1 cellular context compared by ENCODE assay signal in the genomic region with DNA sequence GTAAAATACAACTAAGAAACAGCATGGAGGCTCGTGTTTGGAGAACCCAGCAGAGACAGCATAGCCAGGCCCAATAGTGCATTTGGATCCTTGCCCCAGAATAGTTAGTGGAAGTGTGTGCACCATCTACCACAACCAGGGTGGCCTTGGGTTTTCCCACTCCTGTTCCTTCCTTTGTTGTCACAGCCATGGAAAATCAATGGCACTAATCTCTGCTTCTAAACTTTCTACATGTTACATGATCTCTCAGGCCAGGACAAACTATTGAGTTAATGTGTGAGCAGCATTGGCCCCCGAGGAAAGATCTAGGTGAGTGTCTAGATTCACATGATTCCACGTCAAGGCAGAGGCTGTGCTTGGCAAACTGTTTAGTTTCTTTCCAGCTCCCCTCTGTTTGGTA.
TF ChIP-seq lines count a peak whose summit lies in the region.

No MANE protein-coding gene starts in this region.

TF ChIP-seq in HepG2, 621 proteins besides CTCF, POLR2A, EP300 and RAD21 (continued from another document and continues in another):
- TF ChIP-seq, protein P1, sequence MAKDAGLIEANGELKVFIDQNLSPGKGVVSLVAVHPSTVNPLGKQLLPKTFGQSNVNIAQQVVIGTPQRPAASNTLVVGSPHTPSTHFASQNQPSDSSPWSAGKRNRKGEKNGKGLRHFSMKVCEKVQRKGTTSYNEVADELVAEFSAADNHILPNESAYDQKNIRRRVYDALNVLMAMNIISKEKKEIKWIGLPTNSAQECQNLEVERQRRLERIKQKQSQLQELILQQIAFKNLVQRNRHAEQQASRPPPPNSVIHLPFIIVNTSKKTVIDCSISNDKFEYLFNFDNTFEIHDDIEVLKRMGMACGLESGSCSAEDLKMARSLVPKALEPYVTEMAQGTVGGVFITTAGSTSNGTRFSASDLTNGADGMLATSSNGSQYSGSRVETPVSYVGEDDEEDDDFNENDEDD (CRISPR knock-in tag; IDR thresholded peaks at IDR 0.05; ENCODE audit: borderline replicate concordance): no peak
- TF ChIP-seq ZBTB38 (CRISPR knock-in tag; IDR thresholded peaks at IDR 0.05): no peak
- TF ChIP-seq ZNF546 (CRISPR knock-in tag; conservative IDR thresholded peaks at IDR 0.05): no peak
- no peak for TF ChIP-seq NR2F2 (IDR thresholded peaks at IDR 0.05; ENCODE audit: borderline replicate concordance, low read depth)
- TF ChIP-seq CBX1 (IDR thresholded peaks at IDR 0.05; ENCODE audit: low read depth): no peak
- TF ChIP-seq KMT2A (CRISPR knock-in tag; IDR thresholded peaks at IDR 0.05): no peak
- no peak for TF ChIP-seq ZNF224 (CRISPR knock-in tag; IDR thresholded peaks at IDR 0.05)
- no peak; the same call in 1 of the 2 replicates for TF ChIP-seq GATAD1 (CRISPR knock-in tag; IDR thresholded peaks at IDR 0.05)
- TF ChIP-seq KDM5A (IDR thresholded peaks at IDR 0.05; ENCODE audit: borderline replicate concordance, low read length): no peak
- TF ChIP-seq EED (CRISPR knock-in tag; IDR thresholded peaks at IDR 0.05): no peak
- TF ChIP-seq ZNF75D (CRISPR knock-in tag; IDR thresholded peaks at IDR 0.05; ENCODE audit: borderline replicate concordance): no peak
- TF ChIP-seq, protein P2, sequence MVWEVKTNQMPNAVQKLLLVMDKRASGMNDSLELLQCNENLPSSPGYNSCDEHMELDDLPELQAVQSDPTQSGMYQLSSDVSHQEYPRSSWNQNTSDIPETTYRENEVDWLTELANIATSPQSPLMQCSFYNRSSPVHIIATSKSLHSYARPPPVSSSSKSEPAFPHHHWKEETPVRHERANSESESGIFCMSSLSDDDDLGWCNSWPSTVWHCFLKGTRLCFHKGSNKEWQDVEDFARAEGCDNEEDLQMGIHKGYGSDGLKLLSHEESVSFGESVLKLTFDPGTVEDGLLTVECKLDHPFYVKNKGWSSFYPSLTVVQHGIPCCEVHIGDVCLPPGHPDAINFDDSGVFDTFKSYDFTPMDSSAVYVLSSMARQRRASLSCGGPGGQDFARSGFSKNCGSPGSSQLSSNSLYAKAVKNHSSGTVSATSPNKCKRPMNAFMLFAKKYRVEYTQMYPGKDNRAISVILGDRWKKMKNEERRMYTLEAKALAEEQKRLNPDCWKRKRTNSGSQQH (CRISPR knock-in tag; IDR thresholded peaks at IDR 0.05; ENCODE audit: low read depth): no peak
- peak; percentile 47; the same call in 1 of the 2 replicates for TF ChIP-seq HNF4A (CRISPR knock-in tag; IDR thresholded peaks at IDR 0.05)
- TF ChIP-seq ZNF451 (CRISPR knock-in tag; IDR thresholded peaks at IDR 0.05): no peak
- TF ChIP-seq YEATS2 (CRISPR knock-in tag; IDR thresholded peaks at IDR 0.05; ENCODE audit: borderline replicate concordance): no peak
- TF ChIP-seq ZNF570 (CRISPR knock-in tag; IDR thresholded peaks at IDR 0.05; ENCODE audit: borderline replicate concordance): no peak
- no peak for TF ChIP-seq BRD4 (CRISPR knock-in tag; IDR thresholded peaks at IDR 0.05)
- no peak for TF ChIP-seq ZSCAN31 (CRISPR knock-in tag; IDR thresholded peaks at IDR 0.05; ENCODE audit: low read depth)
- no peak for TF ChIP-seq ZMYM2 (CRISPR knock-in tag; IDR thresholded peaks at IDR 0.05)
- TF ChIP-seq ASH2L (IDR thresholded peaks at IDR 0.05; ENCODE audit: insufficient read length, low read depth, low read length): no peak
- peak; percentile 15; the same call in 1 of the 2 replicates for TF ChIP-seq GABPB1 (CRISPR knock-in tag; IDR thresholded peaks at IDR 0.05)
- TF ChIP-seq, protein P3, sequence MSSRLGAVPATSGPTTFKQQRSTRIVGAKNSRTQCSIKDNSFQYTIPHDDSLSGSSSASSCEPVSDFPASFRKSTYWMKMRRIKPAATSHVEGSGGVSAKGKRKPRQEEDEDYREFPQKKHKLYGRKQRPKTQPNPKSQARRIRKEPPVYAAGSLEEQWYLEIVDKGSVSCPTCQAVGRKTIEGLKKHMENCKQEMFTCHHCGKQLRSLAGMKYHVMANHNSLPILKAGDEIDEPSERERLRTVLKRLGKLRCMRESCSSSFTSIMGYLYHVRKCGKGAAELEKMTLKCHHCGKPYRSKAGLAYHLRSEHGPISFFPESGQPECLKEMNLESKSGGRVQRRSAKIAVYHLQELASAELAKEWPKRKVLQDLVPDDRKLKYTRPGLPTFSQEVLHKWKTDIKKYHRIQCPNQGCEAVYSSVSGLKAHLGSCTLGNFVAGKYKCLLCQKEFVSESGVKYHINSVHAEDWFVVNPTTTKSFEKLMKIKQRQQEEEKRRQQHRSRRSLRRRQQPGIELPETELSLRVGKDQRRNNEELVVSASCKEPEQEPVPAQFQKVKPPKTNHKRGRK (CRISPR knock-in tag; IDR thresholded peaks at IDR 0.05): no peak
- no peak for TF ChIP-seq SIN3B (IDR thresholded peaks at IDR 0.05; ENCODE audit: low read length)
- peak; percentile 43; the same call in 1 of the 2 replicates for TF ChIP-seq SIX1 (CRISPR knock-in tag; IDR thresholded peaks at IDR 0.05; ENCODE audit: borderline replicate concordance)
- peak; percentile 49; the same call in 1 of the 2 replicates for TF ChIP-seq THAP11 (CRISPR knock-in tag; IDR thresholded peaks at IDR 0.05)
- TF ChIP-seq, protein P4, sequence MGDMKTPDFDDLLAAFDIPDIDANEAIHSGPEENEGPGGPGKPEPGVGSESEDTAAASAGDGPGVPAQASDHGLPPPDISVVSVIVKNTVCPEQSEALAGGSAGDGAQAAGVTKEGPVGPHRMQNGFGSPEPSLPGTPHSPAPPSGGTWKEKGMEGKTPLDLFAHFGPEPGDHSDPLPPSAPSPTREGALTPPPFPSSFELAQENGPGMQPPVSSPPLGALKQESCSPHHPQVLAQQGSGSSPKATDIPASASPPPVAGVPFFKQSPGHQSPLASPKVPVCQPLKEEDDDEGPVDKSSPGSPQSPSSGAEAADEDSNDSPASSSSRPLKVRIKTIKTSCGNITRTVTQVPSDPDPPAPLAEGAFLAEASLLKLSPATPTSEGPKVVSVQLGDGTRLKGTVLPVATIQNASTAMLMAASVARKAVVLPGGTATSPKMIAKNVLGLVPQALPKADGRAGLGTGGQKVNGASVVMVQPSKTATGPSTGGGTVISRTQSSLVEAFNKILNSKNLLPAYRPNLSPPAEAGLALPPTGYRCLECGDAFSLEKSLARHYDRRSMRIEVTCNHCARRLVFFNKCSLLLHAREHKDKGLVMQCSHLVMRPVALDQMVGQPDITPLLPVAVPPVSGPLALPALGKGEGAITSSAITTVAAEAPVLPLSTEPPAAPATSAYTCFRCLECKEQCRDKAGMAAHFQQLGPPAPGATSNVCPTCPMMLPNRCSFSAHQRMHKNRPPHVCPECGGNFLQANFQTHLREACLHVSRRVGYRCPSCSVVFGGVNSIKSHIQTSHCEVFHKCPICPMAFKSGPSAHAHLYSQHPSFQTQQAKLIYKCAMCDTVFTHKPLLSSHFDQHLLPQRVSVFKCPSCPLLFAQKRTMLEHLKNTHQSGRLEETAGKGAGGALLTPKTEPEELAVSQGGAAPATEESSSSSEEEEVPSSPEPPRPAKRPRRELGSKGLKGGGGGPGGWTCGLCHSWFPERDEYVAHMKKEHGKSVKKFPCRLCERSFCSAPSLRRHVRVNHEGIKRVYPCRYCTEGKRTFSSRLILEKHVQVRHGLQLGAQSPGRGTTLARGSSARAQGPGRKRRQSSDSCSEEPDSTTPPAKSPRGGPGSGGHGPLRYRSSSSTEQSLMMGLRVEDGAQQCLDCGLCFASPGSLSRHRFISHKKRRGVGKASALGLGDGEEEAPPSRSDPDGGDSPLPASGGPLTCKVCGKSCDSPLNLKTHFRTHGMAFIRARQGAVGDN (CRISPR knock-in tag; IDR thresholded peaks at IDR 0.05): no peak
- 0 out of 2 replicates have a peak, but pooled peaks have one; percentile 36 for TF ChIP-seq ZSCAN25 (CRISPR knock-in tag; IDR thresholded peaks at IDR 0.05)
- TF ChIP-seq ELF1 (CRISPR knock-in tag; IDR thresholded peaks at IDR 0.05): no peak; the same call in 1 of the 2 replicates
- TF ChIP-seq, protein P5, sequence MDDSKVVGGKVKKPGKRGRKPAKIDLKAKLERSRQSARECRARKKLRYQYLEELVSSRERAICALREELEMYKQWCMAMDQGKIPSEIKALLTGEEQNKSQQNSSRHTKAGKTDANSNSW (CRISPR knock-in tag; IDR thresholded peaks at IDR 0.05; ENCODE audit: borderline replicate concordance): no peak
- TF ChIP-seq TBX3 (IDR thresholded peaks at IDR 0.05; ENCODE audit: borderline replicate concordance): no peak
- TF ChIP-seq CHD2 (IDR thresholded peaks at IDR 0.05; ENCODE audit: low read depth, low read length): no peak
- TF ChIP-seq, protein P6, sequence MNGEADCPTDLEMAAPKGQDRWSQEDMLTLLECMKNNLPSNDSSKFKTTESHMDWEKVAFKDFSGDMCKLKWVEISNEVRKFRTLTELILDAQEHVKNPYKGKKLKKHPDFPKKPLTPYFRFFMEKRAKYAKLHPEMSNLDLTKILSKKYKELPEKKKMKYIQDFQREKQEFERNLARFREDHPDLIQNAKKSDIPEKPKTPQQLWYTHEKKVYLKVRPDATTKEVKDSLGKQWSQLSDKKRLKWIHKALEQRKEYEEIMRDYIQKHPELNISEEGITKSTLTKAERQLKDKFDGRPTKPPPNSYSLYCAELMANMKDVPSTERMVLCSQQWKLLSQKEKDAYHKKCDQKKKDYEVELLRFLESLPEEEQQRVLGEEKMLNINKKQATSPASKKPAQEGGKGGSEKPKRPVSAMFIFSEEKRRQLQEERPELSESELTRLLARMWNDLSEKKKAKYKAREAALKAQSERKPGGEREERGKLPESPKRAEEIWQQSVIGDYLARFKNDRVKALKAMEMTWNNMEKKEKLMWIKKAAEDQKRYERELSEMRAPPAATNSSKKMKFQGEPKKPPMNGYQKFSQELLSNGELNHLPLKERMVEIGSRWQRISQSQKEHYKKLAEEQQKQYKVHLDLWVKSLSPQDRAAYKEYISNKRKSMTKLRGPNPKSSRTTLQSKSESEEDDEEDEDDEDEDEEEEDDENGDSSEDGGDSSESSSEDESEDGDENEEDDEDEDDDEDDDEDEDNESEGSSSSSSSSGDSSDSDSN (CRISPR knock-in tag; IDR thresholded peaks at IDR 0.05): no peak; the same call in 1 of the 2 replicates
- TF ChIP-seq ZNF207 (IDR thresholded peaks at IDR 0.05; ENCODE audit: borderline replicate concordance): no peak
- TF ChIP-seq JUNB (CRISPR knock-in tag; IDR thresholded peaks at IDR 0.05; ENCODE audit: borderline replicate concordance): no peak
- TF ChIP-seq FOXA3 (CRISPR knock-in tag; IDR thresholded peaks at IDR 0.05): peak; percentile 82
- TF ChIP-seq CEBPB (IDR thresholded peaks at IDR 0.05; ENCODE audit: borderline replicate concordance, low read depth, low read length): no peak
- TF ChIP-seq, protein P7, sequence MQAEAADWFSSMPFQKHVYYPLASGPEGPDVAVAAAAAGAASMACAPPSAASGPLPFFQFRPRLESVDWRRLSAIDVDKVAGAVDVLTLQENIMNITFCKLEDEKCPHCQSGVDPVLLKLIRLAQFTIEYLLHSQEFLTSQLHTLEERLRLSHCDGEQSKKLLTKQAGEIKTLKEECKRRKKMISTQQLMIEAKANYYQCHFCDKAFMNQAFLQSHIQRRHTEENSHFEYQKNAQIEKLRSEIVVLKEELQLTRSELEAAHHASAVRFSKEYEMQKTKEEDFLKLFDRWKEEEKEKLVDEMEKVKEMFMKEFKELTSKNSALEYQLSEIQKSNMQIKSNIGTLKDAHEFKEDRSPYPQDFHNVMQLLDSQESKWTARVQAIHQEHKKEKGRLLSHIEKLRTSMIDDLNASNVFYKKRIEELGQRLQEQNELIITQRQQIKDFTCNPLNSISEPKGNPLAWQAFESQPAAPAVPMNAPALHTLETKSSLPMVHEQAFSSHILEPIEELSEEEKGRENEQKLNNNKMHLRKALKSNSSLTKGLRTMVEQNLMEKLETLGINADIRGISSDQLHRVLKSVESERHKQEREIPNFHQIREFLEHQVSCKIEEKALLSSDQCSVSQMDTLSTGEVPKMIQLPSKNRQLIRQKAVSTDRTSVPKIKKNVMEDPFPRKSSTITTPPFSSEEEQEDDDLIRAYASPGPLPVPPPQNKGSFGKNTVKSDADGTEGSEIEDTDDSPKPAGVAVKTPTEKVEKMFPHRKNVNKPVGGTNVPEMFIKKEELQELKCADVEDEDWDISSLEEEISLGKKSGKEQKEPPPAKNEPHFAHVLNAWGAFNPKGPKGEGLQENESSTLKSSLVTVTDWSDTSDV (CRISPR knock-in tag; IDR thresholded peaks at IDR 0.05): no peak
- TF ChIP-seq MIXL1 (CRISPR knock-in tag; IDR thresholded peaks at IDR 0.05): peak; percentile 86
- TF ChIP-seq SRY (CRISPR knock-in tag; IDR thresholded peaks at IDR 0.05): no peak
- TF ChIP-seq, protein P8, sequence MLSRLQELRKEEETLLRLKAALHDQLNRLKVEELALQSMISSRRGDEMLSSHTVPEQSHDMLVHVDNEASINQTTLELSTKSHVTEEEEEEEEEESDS (CRISPR knock-in tag; IDR thresholded peaks at IDR 0.05; ENCODE audit: borderline replicate concordance): no peak
- TF ChIP-seq JARID2 (CRISPR knock-in tag; IDR thresholded peaks at IDR 0.05; ENCODE audit: insufficient replicate concordance): no peak
- no peak for TF ChIP-seq BRCA1 (CRISPR knock-in tag; IDR thresholded peaks at IDR 0.05)
- TF ChIP-seq MAFG (CRISPR knock-in tag; IDR thresholded peaks at IDR 0.05): no peak
- no peak for TF ChIP-seq ZNF564 (CRISPR knock-in tag; IDR thresholded peaks at IDR 0.05)
- peak; percentile 93 for TF ChIP-seq ZNF264 (CRISPR knock-in tag; IDR thresholded peaks at IDR 0.05)
- TF ChIP-seq ZFYVE20 (CRISPR knock-in tag; IDR thresholded peaks at IDR 0.05; ENCODE audit: borderline replicate concordance, low read depth): no peak
- no peak for TF ChIP-seq ZNF496 (CRISPR knock-in tag; IDR thresholded peaks at IDR 0.05; ENCODE audit: insufficient replicate concordance)
- TF ChIP-seq NKX3-1 (CRISPR knock-in tag; IDR thresholded peaks at IDR 0.05): no peak
- TF ChIP-seq, protein P9, sequence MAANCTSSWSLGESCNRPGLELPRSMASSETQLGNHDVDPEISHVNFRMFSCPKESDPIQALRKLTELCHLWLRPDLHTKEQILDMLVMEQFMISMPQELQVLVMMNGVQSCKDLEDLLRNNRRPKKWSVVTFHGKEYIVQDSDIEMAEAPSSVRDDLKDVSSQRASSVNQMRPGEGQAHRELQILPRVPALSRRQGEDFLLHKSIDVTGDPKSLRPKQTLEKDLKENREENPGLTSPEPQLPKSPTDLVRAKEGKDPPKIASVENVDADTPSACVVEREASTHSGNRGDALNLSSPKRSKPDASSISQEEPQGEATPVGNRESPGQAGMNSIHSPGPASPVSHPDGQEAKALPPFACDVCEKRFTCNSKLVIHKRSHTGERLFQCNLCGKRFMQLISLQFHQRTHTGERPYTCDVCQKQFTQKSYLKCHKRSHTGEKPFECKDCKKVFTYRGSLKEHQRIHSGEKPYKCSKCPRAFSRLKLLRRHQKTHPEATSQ (CRISPR knock-in tag; IDR thresholded peaks at IDR 0.05; ENCODE audit: borderline replicate concordance): no peak
- TF ChIP-seq ZNF333 (CRISPR knock-in tag; IDR thresholded peaks at IDR 0.05; ENCODE audit: borderline replicate concordance): no peak
- TF ChIP-seq NR2C2 (CRISPR knock-in tag; IDR thresholded peaks at IDR 0.05; ENCODE audit: borderline replicate concordance): no peak
- peak; percentile 25; the same call in 1 of the 2 replicates for TF ChIP-seq ZFX (CRISPR knock-in tag; IDR thresholded peaks at IDR 0.05; ENCODE audit: low read depth)
- no peak for TF ChIP-seq ZBTB7A (CRISPR knock-in tag; IDR thresholded peaks at IDR 0.05)
- TF ChIP-seq PCBP1 (IDR thresholded peaks at IDR 0.05; ENCODE audit: borderline replicate concordance, low read depth, low read length): no peak
